ENCODE assay signal across 18 cellular contexts in genomic region chr9:122226142-122226757, GRCh38. TPM values are rescaled to one million over a fixed set of nuclear protein-coding genes. Genes with fewer than 3 reads are reported as not detected.
DNase-seq lines count a peak whose midpoint lies in the region; ATAC-seq and TF ChIP-seq lines count a peak whose summit lies in the region.
"Had no signal": no experiment of that assay in that cellular context is flagged by ENCODE, and none has a peak within 500 bp of the region (broad histone marks: within the 10 kb centered on the region; RNA-seq: fewer than 3 reads in every experiment).

No MANE protein-coding gene starts in this region.

- H3K36me3 ChIP-seq in heart right ventricle (no peaks in the 10 kb centered on the region), aorta (ENCODE audit: control insufficient read depth in 1 of 2, insufficient read depth in 2 of 2, low read length in 1 of 2) (no peaks in the 10 kb centered on the region)
- H3K36me3 ChIP-seq: gastroesophageal sphincter, Peyer's patch had no signal

- no peak overlapping the region for H3K27ac ChIP-seq in heart right ventricle
- H3K27ac ChIP-seq in right cardiac atrium (ENCODE audit: low read length), result no peak overlapping the region
- no peak overlapping the region for H3K27ac ChIP-seq in aorta (ENCODE audit: low read depth in 1 of 2, low read length in 2 of 2)
- H3K27ac ChIP-seq: body of pancreas, Peyer's patch had no signal

- peak overlapping the region in 9 of 10 donors; percentile 2 to 62 (median 54) for H3K4me3 ChIP-seq in heart right ventricle
- no peak overlapping the region for H3K4me3 ChIP-seq in right cardiac atrium (ENCODE audit: low read length)
- no peak overlapping the region for H3K4me3 ChIP-seq in aorta (ENCODE audit: low read length in 2 of 2)
- H3K4me3 ChIP-seq: body of pancreas had no signal

- no peak for DNase-seq in heart right ventricle
- no peak for DNase-seq in right cardiac atrium
- DNase-seq in endothelial cell (ENCODE audit: low spot score), result no peak
- DNase-seq in naive B cell, result no peak
- DNase-seq in type B pancreatic cell (ENCODE audit: extremely low spot score, unreplicated experiment), result no peak
- no peak for DNase-seq in AG08396 (ENCODE audit: low spot score)
- DNase-seq in Kasumi-1 (lab: John Stamatoyannopoulos, UW), result no peak
- no peak for DNase-seq in aorta
- DNase-seq: activated naive CD4-positive, alpha-beta T cell treated with Interleukin-2 at 50 U/mL for 16 hours; body of pancreas; CD8-positive, alpha-beta memory T cell; effector CD4-positive, alpha-beta T cell; GF-D8; NCI-H748 treated with DMSO at 0.1 percent for 48 hours; Peyer's patch; SW 1271 had no signal

- H3K27ac Mint-ChIP-seq in endothelial cell (ENCODE audit: unreplicated experiment) (peak overlapping the region; percentile 39), naive B cell (no peak overlapping the region), type B pancreatic cell (no peak overlapping the region)

- H3K36me3 Mint-ChIP-seq in endothelial cell (ENCODE audit: low read depth, unreplicated experiment) (peaks cover 14% of the 10 kb centered on the region), naive B cell (no peaks in the 10 kb centered on the region), type B pancreatic cell (peaks cover 11% of the 10 kb centered on the region)
- H3K36me3 Mint-ChIP-seq: CD8-positive, alpha-beta memory T cell had no signal

- H3K9me3 ChIP-seq in heart right ventricle, result no peaks in the 10 kb centered on the region
- no peaks in the 10 kb centered on the region for H3K9me3 ChIP-seq in right cardiac atrium (ENCODE audit: control insufficient read depth, low read length)
- no peaks in the 10 kb centered on the region for H3K9me3 ChIP-seq in aorta (ENCODE audit: control insufficient read depth, low read length)
- H3K9me3 ChIP-seq: body of pancreas, gastroesophageal sphincter, Peyer's patch had no signal

- peak overlapping the region; percentile 85 for H3K4me3 Mint-ChIP-seq in endothelial cell (ENCODE audit: unreplicated experiment)
- H3K4me3 Mint-ChIP-seq in naive B cell, result peak overlapping the region in 6 of 8 donors; percentile 20 to 78 (median 56)
- peak overlapping the region; percentile 83 for H3K4me3 Mint-ChIP-seq in type B pancreatic cell

- H3K27me3 ChIP-seq in heart right ventricle, result peaks cover 25 to 100% (median 96%) of the 10 kb centered on the region in 7 donors
- no peaks in the 10 kb centered on the region for H3K27me3 ChIP-seq in right cardiac atrium (ENCODE audit: control insufficient read depth, insufficient read depth)
- no peaks in the 10 kb centered on the region for H3K27me3 ChIP-seq in aorta (ENCODE audit: control insufficient read depth in 1 of 2, insufficient read depth in 2 of 2, low read length in 1 of 2)

- 21 to 32% methylated on average over 48 to 51 of the region's 51 CpGs for WGBS in heart right ventricle, 2 donors
- WGBS in right cardiac atrium, result 28% methylated on average over 51 of the region's 51 CpGs
- WGBS in aorta, 2 donors, result 4 to 5% methylated on average over 51 of the region's 51 CpGs

- peaks cover 40% of the 10 kb centered on the region for H3K4me1 Mint-ChIP-seq in endothelial cell (ENCODE audit: unreplicated experiment)
- peaks cover 6 to 25% (median 8%) of the 10 kb centered on the region in 3 donors for H3K4me1 Mint-ChIP-seq in naive B cell
- H3K4me1 Mint-ChIP-seq in type B pancreatic cell (ENCODE audit: unreplicated experiment), result peaks cover 28% of the 10 kb centered on the region

- intact Hi-C loops in heart right ventricle (cut with DNase I), result loop anchor here in 1 of 10 donors (10.0 kb wide), 1 partner anchor 119 kb away; no protein-coding TSS in a partner anchor
- intact Hi-C loops in right cardiac atrium (cut with DNase I), result no loop called here
- intact Hi-C loops in aorta (cut with DNase I), result no loop called here

- H3K4me1 ChIP-seq in heart right ventricle (peaks cover 4 to 43% (median 32%) of the 10 kb centered on the region in 9 donors), right cardiac atrium (ENCODE audit: control insufficient read depth, insufficient read depth, low read length) (no peaks in the 10 kb centered on the region), aorta (ENCODE audit: control insufficient read depth in 1 of 2, insufficient read depth in 2 of 2, low read length in 2 of 2) (no peaks in the 10 kb centered on the region)

- ATAC-seq in heart right ventricle (no peak), right cardiac atrium (no peak), naive B cell (ENCODE audit: low read depth in 2 of 2) (no peak), aorta (ENCODE audit: low FRiP score) (no peak)
- ATAC-seq: body of pancreas, gastroesophageal sphincter had no signal

- peaks cover 32% of the 10 kb centered on the region for H3K27me3 Mint-ChIP-seq in endothelial cell (ENCODE audit: unreplicated experiment)
- peaks cover 57 to 68% (median 66%) of the 10 kb centered on the region in 3 donors for H3K27me3 Mint-ChIP-seq in naive B cell
- peaks cover 69% of the 10 kb centered on the region for H3K27me3 Mint-ChIP-seq in type B pancreatic cell

- no peak for TF ChIP-seq CTCF in heart right ventricle (IDR thresholded peaks at IDR 0.05)
- TF ChIP-seq CTCF in endothelial cell (IDR thresholded peaks at IDR 0.05; ENCODE audit: unreplicated experiment), result no peak
- TF ChIP-seq CTCF in type B pancreatic cell (conservative IDR thresholded peaks at IDR 0.05), result no peak

- H3K9me3 Mint-ChIP-seq in endothelial cell (ENCODE audit: unreplicated experiment), result peaks cover 4% of the 10 kb centered on the region
- peaks cover 0 to 2% (median 0%) of the 10 kb centered on the region in 7 donors for H3K9me3 Mint-ChIP-seq in naive B cell
- H3K9me3 Mint-ChIP-seq in type B pancreatic cell, result no peaks in the 10 kb centered on the region
- H3K9me3 Mint-ChIP-seq: CD8-positive, alpha-beta memory T cell had no signal

RNA-seq across cellular contexts. Expression of gene LHX6, which starts 2.5 kb away (rescaled TPM):
- total RNA-seq in heart right ventricle, result 1 to 10 TPM; 1.9 to 9.4 (median 4.8) TPM
- 1 to 10 TPM; 7.3 to 7.5 TPM for polyA plus RNA-seq in heart right ventricle
- total RNA-seq in right cardiac atrium, result 1 to 10 TPM; 1.2 to 6.4 (median 1.8) TPM
- polyA plus RNA-seq in right cardiac atrium, result 2.9 TPM
- total RNA-seq in endothelial cell (ENCODE audit: unreplicated experiment), result 6.0 TPM
- not detected for polyA plus RNA-seq in naive B cell (ENCODE audit: low read depth in 6 of 6)
- 0.48 and 10.0 TPM in 2 replicates for total RNA-seq in type B pancreatic cell (ENCODE audit: low replicate concordance)
- 10 to 100 TPM; 12.2 to 13.8 TPM for total RNA-seq in aorta
- polyA plus RNA-seq in aorta, result not detected
- total RNA-seq: activated CD8-positive, alpha-beta memory T cell treated with anti-CD3 and anti-CD28 coated beads for 36 hours; CD8-positive, alpha-beta memory T cell had no signal
- polyA plus RNA-seq: CD8-positive, alpha-beta memory T cell had no signal

RNA-seq across cellular contexts. Expression of gene RBM18, which starts 38.4 kb away (rescaled TPM):
- 10 to 100 TPM; 36.2 to 47.6 (median 43.4) TPM for total RNA-seq in heart right ventricle
- 10 to 100 TPM in 1 of 2 donors, 1 to 10 TPM in 1; 6.0 to 13.6 TPM for polyA plus RNA-seq in heart right ventricle
- 10 to 100 TPM; 30.4 to 36.2 (median 33.2) TPM for total RNA-seq in right cardiac atrium
- 13.8 TPM for polyA plus RNA-seq in right cardiac atrium
- total RNA-seq in endothelial cell (ENCODE audit: unreplicated experiment), result 22.2 TPM
- polyA plus RNA-seq in naive B cell (ENCODE audit: low read depth in 6 of 6), result 10 to 100 TPM; 16.4 to 30.3 (median 21.6) TPM
- total RNA-seq in type B pancreatic cell (ENCODE audit: low replicate concordance), result 23.3 and 24.2 TPM in 2 replicates
- 10 to 100 TPM; 15.0 to 16.6 TPM for total RNA-seq in aorta
- 1 to 10 TPM; 7.6 to 8.3 TPM for polyA plus RNA-seq in aorta

RNA-seq across cellular contexts. Expression of gene MRRF, which starts 38.4 kb away (rescaled TPM):
- 10 to 100 TPM; 30.3 to 45.9 (median 39.1) TPM for total RNA-seq in heart right ventricle
- polyA plus RNA-seq in heart right ventricle, result 10 to 100 TPM; 35.0 to 37.7 TPM
- 10 to 100 TPM; 24.9 to 33.8 (median 28.7) TPM for total RNA-seq in right cardiac atrium
- 23.1 TPM for polyA plus RNA-seq in right cardiac atrium
- total RNA-seq in endothelial cell (ENCODE audit: unreplicated experiment), result 40.3 TPM
- polyA plus RNA-seq in naive B cell (ENCODE audit: low read depth in 6 of 6), result 10 to 100 TPM; 11.8 to 25.4 (median 19.9) TPM
- total RNA-seq in type B pancreatic cell (ENCODE audit: low replicate concordance), result 41.2 and 51.4 TPM in 2 replicates
- total RNA-seq in aorta, result 10 to 100 TPM; 20.5 to 28.7 TPM
- 10 to 100 TPM; 18.7 to 20.4 TPM for polyA plus RNA-seq in aorta

Comparison
In these comparisons a context has a peak if more than half of its experiments do, and no peak if none do; other contexts are left out.
1. H3K4me3 ChIP-seq: peak in heart right ventricle (9 of 10); none in right cardiac atrium (single experiment) and aorta (0 of 2).
2. Peak in every context shown above with its lines, with median percentiles within 50 percentile points of each other: H3K4me3 Mint-ChIP-seq.